ENCODE assay signal across 9 cellular contexts in the genomic region with DNA sequence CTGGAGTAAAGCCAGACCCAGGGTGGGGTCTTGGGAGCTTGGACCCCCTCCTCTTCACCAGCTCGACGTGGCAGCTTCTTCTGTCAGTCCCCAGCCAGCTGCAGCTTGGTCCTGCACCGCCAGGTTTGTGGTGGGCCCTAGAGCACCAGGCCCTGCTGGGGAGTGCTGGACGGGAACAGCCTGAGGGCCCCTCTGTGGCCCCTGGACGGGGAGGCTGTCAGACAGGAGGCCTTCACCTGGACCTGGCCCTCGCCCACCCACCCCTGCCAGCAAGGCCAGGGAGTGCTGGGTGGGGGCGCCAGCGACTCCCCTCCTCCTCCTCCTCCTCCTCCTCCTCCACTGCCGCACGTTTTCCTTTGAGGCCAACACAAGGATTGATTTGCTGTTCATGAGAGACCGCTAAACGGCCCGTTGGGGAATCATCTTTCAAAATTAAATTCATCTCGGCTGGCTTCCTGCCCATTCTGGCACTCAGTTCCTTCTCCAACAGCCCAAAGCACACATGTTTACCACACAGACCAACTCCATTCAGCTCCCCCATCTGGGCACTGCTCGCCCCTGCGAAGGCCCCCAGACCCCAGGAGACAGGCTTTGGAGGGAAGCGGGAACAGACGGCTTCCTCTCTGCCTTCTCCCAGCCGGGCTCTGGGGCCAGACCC. TPM values are rescaled to one million over a fixed set of nuclear protein-coding genes. Genes with fewer than 3 reads are reported as not detected.
DNase-seq lines count a peak whose midpoint lies in the region; ATAC-seq and TF ChIP-seq lines count a peak whose summit lies in the region.
"Had no signal": no experiment of that assay in that cellular context is flagged by ENCODE, and none has a peak within 500 bp of the region (broad histone marks: within the 10 kb centered on the region; RNA-seq: fewer than 3 reads in every experiment).

No MANE protein-coding gene starts in this region.

- no peak overlapping the region for H3K27ac Mint-ChIP-seq in activated naive CD8-positive, alpha-beta T cell
- no peak overlapping the region for H3K27ac Mint-ChIP-seq in activated naive CD8-positive, alpha-beta T cell treated with anti-CD3 and anti-CD28 coated beads, Interleukin-2, amount 50 U/mL, for 24 hours
- H3K27ac Mint-ChIP-seq: activated CD4-positive, alpha-beta T cell treated with anti-CD3 and anti-CD28 coated beads, Interleukin-2, amount 10 ng/mL, durations not matched to agents 7 days and 5 days had no signal

- H3K4me3 ChIP-seq in iPS-11a (ENCODE audit: low read depth, low read length) (peak overlapping the region; percentile 17), thoracic aorta (peak overlapping the region; percentile 67)

- no peaks in the 10 kb centered on the region for H3K36me3 ChIP-seq in thoracic aorta

- no peak for TF ChIP-seq CTCF in thoracic aorta (IDR thresholded peaks at IDR 0.05)

- no peak for DNase-seq in activated naive CD8-positive, alpha-beta T cell treated with anti-CD3 and anti-CD28 coated beads, Interleukin-2, amount 50 U/mL, for 24 hours
- DNase-seq in RPMI8226, result peak; percentile 51
- no peak for DNase-seq in thoracic aorta (ENCODE audit: low spot score)
- no peak for DNase-seq in germinal center (ENCODE audit: low spot score)
- DNase-seq: activated CD4-positive, alpha-beta T cell treated with anti-CD3 and anti-CD28 coated beads, Interleukin-2, amount 10 ng/mL, durations not matched to agents 7 days and 5 days had no signal

- H3K9me3 Mint-ChIP-seq in activated naive CD8-positive, alpha-beta T cell (ENCODE audit: low read depth), result no peaks in the 10 kb centered on the region
- H3K9me3 Mint-ChIP-seq in activated naive CD8-positive, alpha-beta T cell treated with anti-CD3 and anti-CD28 coated beads, Interleukin-2, amount 50 U/mL, for 24 hours, result no peaks in the 10 kb centered on the region
- H3K9me3 Mint-ChIP-seq: activated CD4-positive, alpha-beta T cell treated with anti-CD3 and anti-CD28 coated beads, Interleukin-2, amount 10 ng/mL, durations not matched to agents 7 days and 5 days had no signal

- H3K27ac ChIP-seq in thoracic aorta, result no peak overlapping the region

- H3K9me3 ChIP-seq in thoracic aorta, result no peaks in the 10 kb centered on the region

- H3K4me3 Mint-ChIP-seq in activated naive CD8-positive, alpha-beta T cell, result peak overlapping the region; percentile 65
- no peak overlapping the region for H3K4me3 Mint-ChIP-seq in activated naive CD8-positive, alpha-beta T cell treated with anti-CD3 and anti-CD28 coated beads, Interleukin-2, amount 50 U/mL, for 24 hours
- H3K4me3 Mint-ChIP-seq: activated CD4-positive, alpha-beta T cell treated with anti-CD3 and anti-CD28 coated beads, Interleukin-2, amount 10 ng/mL, durations not matched to agents 7 days and 5 days had no signal

- H3K27me3 ChIP-seq in thoracic aorta (replicated peaks; ENCODE audit: insufficient read depth), result no peaks in the 10 kb centered on the region

- peaks cover 5% of the 10 kb centered on the region for H3K27me3 Mint-ChIP-seq in activated naive CD8-positive, alpha-beta T cell
- peaks cover 13% of the 10 kb centered on the region for H3K27me3 Mint-ChIP-seq in activated naive CD8-positive, alpha-beta T cell treated with anti-CD3 and anti-CD28 coated beads, Interleukin-2, amount 50 U/mL, for 24 hours

- peaks cover 4% of the 10 kb centered on the region for H3K4me1 Mint-ChIP-seq in activated naive CD8-positive, alpha-beta T cell (ENCODE audit: low read depth)
- peaks cover 4% of the 10 kb centered on the region for H3K4me1 Mint-ChIP-seq in activated naive CD8-positive, alpha-beta T cell treated with anti-CD3 and anti-CD28 coated beads, Interleukin-2, amount 50 U/mL, for 24 hours

- no peak for ATAC-seq in activated naive CD8-positive, alpha-beta T cell treated with anti-CD3 and anti-CD28 coated beads, Interleukin-2, amount 50 U/mL, for 24 hours
- no peak for ATAC-seq in thoracic aorta (ENCODE audit: insufficient number of reproducible peaks, low FRiP score, low read depth)
- no peak for ATAC-seq in HG03342 (IDR thresholded peaks at IDR 0.05; ENCODE audit: unreplicated experiment)
- no peak for ATAC-seq in GM21381 (IDR thresholded peaks at IDR 0.05; ENCODE audit: unreplicated experiment)

- H3K4me1 ChIP-seq in thoracic aorta (ENCODE audit: control insufficient read depth in 1 of 2, low read depth in 2 of 2), result peaks cover 12 to 13% of the 10 kb centered on the region in 2 donors

- no peaks in the 10 kb centered on the region for H3K36me3 Mint-ChIP-seq in activated naive CD8-positive, alpha-beta T cell
- no peaks in the 10 kb centered on the region for H3K36me3 Mint-ChIP-seq in activated naive CD8-positive, alpha-beta T cell treated with anti-CD3 and anti-CD28 coated beads, Interleukin-2, amount 50 U/mL, for 24 hours (ENCODE audit: low read depth)

RNA-seq across cellular contexts. Expression of a gene that starts 1.0 kb away (rescaled TPM):
- total RNA-seq in thoracic aorta, result 100 to 1,000 TPM; 273 to 304 TPM

RNA-seq across cellular contexts. Expression of a gene that starts 14.5 kb away (rescaled TPM):
- 10 to 100 TPM; 27.4 to 37.6 TPM for total RNA-seq in thoracic aorta

RNA-seq across cellular contexts. Expression of a gene that starts 39.6 kb away (rescaled TPM):
- total RNA-seq in thoracic aorta, result 10 to 100 TPM; 22.1 to 24.9 TPM

RNA-seq across cellular contexts. Expression of a gene that starts 42.0 kb away (rescaled TPM):
- not detected for total RNA-seq in thoracic aorta
